In the genomic region with DNA sequence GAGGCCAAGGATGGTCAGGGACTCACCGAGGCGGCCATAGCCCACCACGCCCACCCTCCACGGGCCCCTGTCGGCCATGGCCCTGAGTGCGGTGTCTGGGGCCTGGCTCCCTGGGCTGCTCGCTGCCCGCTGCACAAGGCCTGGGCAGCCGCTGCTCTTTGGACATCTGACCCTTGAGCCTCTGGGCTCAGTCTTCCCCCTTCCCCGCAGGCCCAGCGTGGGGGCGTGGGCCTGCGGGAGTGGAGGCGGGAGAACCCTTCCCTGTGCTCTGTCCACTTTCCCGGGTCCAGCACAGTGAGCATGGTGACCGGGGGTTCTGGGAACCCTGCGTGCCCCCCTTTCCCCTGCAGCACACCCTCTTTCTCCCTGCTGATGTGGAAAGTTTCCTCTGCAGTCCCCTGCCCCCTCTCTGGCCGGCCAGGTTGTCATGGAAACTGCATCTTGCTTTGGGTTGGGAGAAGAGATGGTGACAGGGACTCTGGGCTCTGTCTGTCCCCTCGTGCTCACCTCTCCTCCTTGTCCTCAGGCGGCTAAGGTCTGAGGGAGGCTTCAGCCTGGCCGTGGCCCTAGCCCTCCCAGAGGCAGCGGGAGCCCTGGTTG, we compare ENCODE assay signal across 10 cellular contexts. TPM values are rescaled to one million over a fixed set of nuclear protein-coding genes. Genes with fewer than 3 reads are reported as not detected.
A peak's percentile ranks its signal among the peaks of the same experiment; 100 is the strongest.
DNase-seq lines count a peak whose midpoint lies in the region; ATAC-seq lines count a peak whose summit lies in the region.
"Had no signal": no experiment of that assay in that cellular context is flagged by ENCODE, and none has a peak within 500 bp of the region (broad histone marks: within the 10 kb centered on the region; RNA-seq: fewer than 3 reads in every experiment).

Gene ASPDH (minus strand): TSS at position 168 of the 600 bp plus-strand sequence. CDS start 90 bp downstream, at position 78.

- peak within 1 kb of the TSS; percentile 46 for H3K27ac Mint-ChIP-seq in activated CD4-positive, alpha-beta T cell treated with anti-CD3 and anti-CD28 coated beads, Interleukin-2, amount 10 ng/mL, durations not matched to agents 24 days and 14 days

- DNase-seq in activated CD4-positive, alpha-beta T cell treated with anti-CD3 and anti-CD28 coated beads, Interleukin-2, amount 10 ng/mL, durations not matched to agents 24 days and 14 days: peak; percentile 62
- DNase-seq in activated CD4-positive, alpha-beta T cell treated with anti-CD3 and anti-CD28 coated beads, Interleukin-2, amount 50 U/mL, for 48 hours: no peak
- DNase-seq in NCI-H2227 treated with DMSO at 0.1 percent for 48 hours (lab: John Stamatoyannopoulos, UW): peak; percentile 12
- DNase-seq in hippocampal formation (lab: John Stamatoyannopoulos, UW): peak; percentile 28 to 54
- DNase-seq in posterior cingulate gyrus: peak in 8 of 10 donors; percentile 44 to 94 (median 70)
- DNase-seq in medulla oblongata (ENCODE audit: extremely low spot score): no peak
- no peak for DNase-seq in NCI-H2081 treated with DMSO at 0.1 percent for 48 hours (lab: John Stamatoyannopoulos, UW)
- DNase-seq: mammary epithelial cell, T1000 had no signal

- no peaks in the 10 kb centered on the region for H3K9me3 Mint-ChIP-seq in activated CD4-positive, alpha-beta T cell treated with anti-CD3 and anti-CD28 coated beads, Interleukin-2, amount 10 ng/mL, durations not matched to agents 24 days and 14 days

- ATAC-seq in GM21737 (IDR thresholded peaks at IDR 0.05; ENCODE audit: unreplicated experiment): no peak

- H3K36me3 Mint-ChIP-seq in activated CD4-positive, alpha-beta T cell treated with anti-CD3 and anti-CD28 coated beads, Interleukin-2, amount 10 ng/mL, durations not matched to agents 24 days and 14 days (ENCODE audit: low read depth): peaks cover 6% of the 10 kb centered on the region

- peaks cover 15% of the 10 kb centered on the region for H3K4me1 Mint-ChIP-seq in activated CD4-positive, alpha-beta T cell treated with anti-CD3 and anti-CD28 coated beads, Interleukin-2, amount 10 ng/mL, durations not matched to agents 24 days and 14 days

- H3K27me3 Mint-ChIP-seq in activated CD4-positive, alpha-beta T cell treated with anti-CD3 and anti-CD28 coated beads, Interleukin-2, amount 10 ng/mL, durations not matched to agents 24 days and 14 days: peaks cover 4% of the 10 kb centered on the region

- intact Hi-C loops in activated CD4-positive, alpha-beta T cell treated with anti-CD3 and anti-CD28 coated beads, Interleukin-2, amount 10 ng/mL, durations not matched to agents 24 days and 14 days (cut with micrococcal nuclease): loop anchor here (10.0 kb wide), 1 partner anchor 79 kb away; the partner anchor contains the start of gene MYBPC2
- intact Hi-C loops in posterior cingulate gyrus (cut with DNase I): no loop called here

- no peak within 1 kb of the TSS for H3K4me3 Mint-ChIP-seq in activated CD4-positive, alpha-beta T cell treated with anti-CD3 and anti-CD28 coated beads, Interleukin-2, amount 10 ng/mL, durations not matched to agents 24 days and 14 days

RNA-seq across cellular contexts. Expression of gene ASPDH, which starts in this region (rescaled TPM):
- not detected in 2 replicates for total RNA-seq in activated CD4-positive, alpha-beta T cell treated with anti-CD3 and anti-CD28 coated beads, Interleukin-2, amount 10 ng/mL, durations not matched to agents 24 days and 14 days
- total RNA-seq: mammary epithelial cell had no signal

Comparison
In these comparisons a context has a peak if more than half of its experiments do, and no peak if none do; other contexts are left out.
1. Peak in DNase-seq in activated CD4-positive, alpha-beta T cell treated with anti-CD3 and anti-CD28 coated beads, Interleukin-2, amount 10 ng/mL, durations not matched to agents 24 days and 14 days; RNA of the gene not detected or under 1 TPM.
2. DNase-seq: peak in NCI-H2227 treated with DMSO at 0.1 percent for 48 hours (single experiment), hippocampal formation (2 of 2) and posterior cingulate gyrus (8 of 10); none in activated CD4-positive, alpha-beta T cell treated with anti-CD3 and anti-CD28 coated beads, Interleukin-2, amount 50 U/mL, for 48 hours (0 of 2), medulla oblongata (single experiment) and NCI-H2081 treated with DMSO at 0.1 percent for 48 hours (single experiment).